16 cellular contexts compared by ENCODE assay signal in genomic region chr2:159908623-159909022, GRCh38. TPM values are rescaled to one million over a fixed set of nuclear protein-coding genes. Genes with fewer than 3 reads are reported as not detected.
DNase-seq lines count a peak whose midpoint lies in the region; ATAC-seq and TF ChIP-seq lines count a peak whose summit lies in the region.
"Had no signal": no experiment of that assay in that cellular context is flagged by ENCODE, and none has a peak within 500 bp of the region (broad histone marks: within the 10 kb centered on the region; RNA-seq: fewer than 3 reads in every experiment).

No MANE protein-coding gene starts in this region.

- H3K36me3 Mint-ChIP-seq in activated T-cell treated with anti-CD3 and anti-CD28 coated beads, Interleukin-2, amount 50 U/mL, for 72 hours (ENCODE audit: insufficient read depth in 2 of 2), result peaks cover 0 to 6% of the 10 kb centered on the region in 2 donors
- H3K36me3 Mint-ChIP-seq: CD14-positive monocyte had no signal

- H3K9me3 Mint-ChIP-seq in activated T-cell treated with anti-CD3 and anti-CD28 coated beads, Interleukin-2, amount 50 U/mL, for 72 hours, result peaks cover 0 to 3% of the 10 kb centered on the region in 2 donors
- H3K9me3 Mint-ChIP-seq: CD8-positive, alpha-beta T cell; H9 had no signal

- H3K27me3 Mint-ChIP-seq in activated T-cell treated with anti-CD3 and anti-CD28 coated beads, Interleukin-2, amount 50 U/mL, for 72 hours (ENCODE audit: low read depth), result no peaks in the 10 kb centered on the region

- CTCF ChIA-PET in RWPE1 (lab: Yijun Ruan, JAX), result no interaction called here

- ATAC-seq in activated CD4-positive, CD25-positive, alpha-beta regulatory T cell treated with anti-CD3 and anti-CD28 coated beads, Interleukin-2, amount 50 U/mL, for 24 hours, result peak; percentile 17 to 27
- ATAC-seq in activated T-cell treated with anti-CD3 and anti-CD28 coated beads, Interleukin-2, amount 50 U/mL, for 72 hours (replicated peaks in 1 of 2), result peak; percentile 6 to 8
- ATAC-seq: CD8-positive, alpha-beta T cell had no signal

- TF ChIP-seq CTCF in RWPE1 (conservative IDR thresholded peaks at IDR 0.05; ENCODE audit: low read depth), result no peak
- TF ChIP-seq CTCF in epithelial cell of esophagus (IDR thresholded peaks at IDR 0.05; ENCODE audit: insufficient read depth, low read depth, low read length, missing control alignments), result no peak

- H3K4me1 Mint-ChIP-seq in activated T-cell treated with anti-CD3 and anti-CD28 coated beads, Interleukin-2, amount 50 U/mL, for 72 hours (ENCODE audit: low read depth), result peaks cover 78% of the 10 kb centered on the region

- POLR2A ChIA-PET in RWPE1 (lab: Yijun Ruan, JAX; ENCODE audit: low non-redundant PET), result no interaction called here

- H3K27ac ChIP-seq in RWPE1, result no peak overlapping the region
- H3K27ac ChIP-seq: 22Rv1 had no signal

- H3K4me3 Mint-ChIP-seq in activated T-cell treated with anti-CD3 and anti-CD28 coated beads, Interleukin-2, amount 50 U/mL, for 72 hours, result peak overlapping the region; percentile 59 to 77
- H3K4me3 Mint-ChIP-seq: CD14-positive monocyte; CD8-positive, alpha-beta T cell; H9 had no signal

- DNase-seq in activated CD4-positive, CD25-positive, alpha-beta regulatory T cell treated with anti-CD3 and anti-CD28 coated beads, Interleukin-2, amount 50 U/mL, for 72 hours, result no peak
- no peak for DNase-seq in activated T-cell treated with anti-CD3 and anti-CD28 coated beads, Interleukin-2, amount 50 U/mL, for 72 hours
- DNase-seq in activated T-cell treated with anti-CD3 and anti-CD28 coated beads, Interleukin-2, amount 50 U/mL, for 1 hour, result no peak
- DNase-seq in RWPE1 (ENCODE audit: low spot score), result peak; percentile 9
- peak; percentile 13 for DNase-seq in epithelial cell of esophagus (ENCODE audit: low read depth)
- no peak for DNase-seq in NK-92 treated with Interleukin-12 subunit alpha and Interleukin-12 subunit beta, amount 100 ng/mL, for 24 hours (lab: John Stamatoyannopoulos, UW)
- no peak for DNase-seq in D341Med (ENCODE audit: low spot score)
- DNase-seq: CD8-positive, alpha-beta T cell; DND-41; GDM1; GOT3; H9 had no signal

- H3K4me3 ChIP-seq in epithelial cell of esophagus (ENCODE audit: low read length), result no peak overlapping the region

- H3K27ac Mint-ChIP-seq in activated T-cell treated with anti-CD3 and anti-CD28 coated beads, Interleukin-2, amount 50 U/mL, for 72 hours, result peak overlapping the region; percentile 24
- H3K27ac Mint-ChIP-seq: CD14-positive monocyte; CD8-positive, alpha-beta T cell; H9 had no signal

RNA-seq across cellular contexts. Expression of gene LY75, which starts 4.1 kb away (rescaled TPM):
- 100 to 1,000 TPM; 108 to 114 TPM for total RNA-seq in activated T-cell treated with anti-CD3 and anti-CD28 coated beads, Interleukin-2, amount 50 U/mL, for 72 hours
- total RNA-seq: A673 had no signal

Comparison
In these comparisons a context has a peak if more than half of its experiments do, and no peak if none do; other contexts are left out.
1. DNase-seq: peak in RWPE1 (single experiment) and epithelial cell of esophagus (single experiment); none in activated CD4-positive, CD25-positive, alpha-beta regulatory T cell treated with anti-CD3 and anti-CD28 coated beads, Interleukin-2, amount 50 U/mL, for 72 hours (single experiment), activated T-cell treated with anti-CD3 and anti-CD28 coated beads, Interleukin-2, amount 50 U/mL, for 72 hours (0 of 2), activated T-cell treated with anti-CD3 and anti-CD28 coated beads, Interleukin-2, amount 50 U/mL, for 1 hour (single experiment), NK-92 treated with Interleukin-12 subunit alpha and Interleukin-12 subunit beta, amount 100 ng/mL, for 24 hours (single experiment) and D341Med (single experiment).